ENCODE assay signal across 18 cellular contexts in genomic region chr5:56064984-56065383, GRCh38.
DNase-seq lines count a peak whose midpoint lies in the region; ATAC-seq and TF ChIP-seq lines count a peak whose summit lies in the region.
"Had no signal": no experiment of that assay in that cellular context is flagged by ENCODE, and none has a peak within 500 bp of the region (broad histone marks: within the 10 kb centered on the region; RNA-seq: fewer than 3 reads in every experiment).

No MANE protein-coding gene starts in this region.

- H3K79me2 ChIP-seq in OCI-LY3 (ENCODE audit: low read length) (no peaks in the 10 kb centered on the region), GM23338 (replicated peaks; ENCODE audit: insufficient read depth) (no peaks in the 10 kb centered on the region)

- peaks cover 2% of the 10 kb centered on the region; the same call in 1 of the 2 replicates for H3K9me2 ChIP-seq in GM23338 (ENCODE audit: insufficient read depth)

- intact Hi-C loops in activated T-helper 2 cell treated with anti-CD3 and anti-CD28 coated beads, Interferon-gamma antibody, Interleukin-2, Interleukin-4, amounts not matched to agents 10 μg/mL and 5 μg/mL and 100 μg/mL, durations not matched to agents 14 hours and 24 hours and 36 hours (cut with micrococcal nuclease) = loop anchor here (2.0 kb wide), 1 partner anchor 14 kb away; no protein-coding TSS in a partner anchor

- H3K36me3 ChIP-seq in OCI-LY3 (replicated peaks; ENCODE audit: low read depth, low read length) (no peaks in the 10 kb centered on the region), GM23338 (ENCODE audit: insufficient read depth) (no peaks in the 10 kb centered on the region)
- H3K36me3 ChIP-seq: HAP-1, Peyer's patch had no signal

- H3K27me3 Mint-ChIP-seq in activated naive CD4-positive, alpha-beta T cell treated with anti-CD3 and anti-CD28 coated beads, Interleukin-2, amount 50 U/mL, for 24 hours = no peaks in the 10 kb centered on the region
- H3K27me3 Mint-ChIP-seq in activated T-helper 2 cell treated with anti-CD3 and anti-CD28 coated beads, Interferon-gamma antibody, Interleukin-2, Interleukin-4, amounts not matched to agents 10 μg/mL and 5 μg/mL and 100 μg/mL, durations not matched to agents 14 hours and 24 hours and 36 hours (ENCODE audit: low read depth) = peaks cover 38% of the 10 kb centered on the region
- peaks cover 1% of the 10 kb centered on the region for H3K27me3 Mint-ChIP-seq in GM23338 (ENCODE audit: insufficient read depth, low read depth, poor library complexity)
- H3K27me3 Mint-ChIP-seq: activated naive CD4-positive, alpha-beta T cell treated with anti-CD3 and anti-CD28 coated beads, Interleukin-2, amount 10 ng/mL, durations not matched to agents 7 days and 5 days; progenitor cell of endocrine pancreas had no signal

- H3K27ac Mint-ChIP-seq in activated naive CD4-positive, alpha-beta T cell treated with anti-CD3 and anti-CD28 coated beads, Interleukin-2, amount 50 U/mL, for 24 hours = peak overlapping the region; percentile 51
- H3K27ac Mint-ChIP-seq in activated T-helper 2 cell treated with anti-CD3 and anti-CD28 coated beads, Interferon-gamma antibody, Interleukin-2, Interleukin-4, amounts not matched to agents 10 μg/mL and 5 μg/mL and 100 μg/mL, durations not matched to agents 14 hours and 24 hours and 36 hours = no peak overlapping the region
- no peak overlapping the region for H3K27ac Mint-ChIP-seq in GM23338
- H3K27ac Mint-ChIP-seq: activated naive CD4-positive, alpha-beta T cell treated with anti-CD3 and anti-CD28 coated beads, Interleukin-2, amount 10 ng/mL, durations not matched to agents 7 days and 5 days; CD14-positive monocyte; memory B cell; nephron progenitor cell; progenitor cell of endocrine pancreas; T-helper 2 cell treated with Interferon-gamma antibody and Interleukin-4, amounts not matched to agents 5 μg/mL and 100 μg/mL, for 36 hours had no signal

- H3F3A ChIP-seq in GM23338 (replicated peaks; ENCODE audit: low read depth) = no peaks in the 10 kb centered on the region

- no peaks in the 10 kb centered on the region for H4K20me1 ChIP-seq in OCI-LY3 (ENCODE audit: insufficient read depth, low read length)
- H4K20me1 ChIP-seq in GM23338 (replicated peaks; ENCODE audit: insufficient read depth) = no peaks in the 10 kb centered on the region

- H3K27me3 ChIP-seq in OCI-LY3 (ENCODE audit: low read depth, low read length) (peaks cover 26% of the 10 kb centered on the region), GM23338 (ENCODE audit: insufficient read depth) (no peaks in the 10 kb centered on the region)
- H3K27me3 ChIP-seq: Peyer's patch had no signal

- no peak for TF ChIP-seq CTCF in OCI-LY3 (IDR thresholded peaks at IDR 0.05; ENCODE audit: low read depth, low read length)
- TF ChIP-seq CTCF in omental fat pad (IDR thresholded peaks at IDR 0.05) = no peak
- TF ChIP-seq CTCF in GM23338 (conservative IDR thresholded peaks at IDR 0.05; ENCODE audit: low read depth in 2 of 2) = no peak

- H3K4me3 Mint-ChIP-seq in activated naive CD4-positive, alpha-beta T cell treated with anti-CD3 and anti-CD28 coated beads, Interleukin-2, amount 50 U/mL, for 24 hours = no peak overlapping the region
- no peak overlapping the region for H3K4me3 Mint-ChIP-seq in activated T-helper 2 cell treated with anti-CD3 and anti-CD28 coated beads, Interferon-gamma antibody, Interleukin-2, Interleukin-4, amounts not matched to agents 10 μg/mL and 5 μg/mL and 100 μg/mL, durations not matched to agents 14 hours and 24 hours and 36 hours (ENCODE audit: low read depth)
- no peak overlapping the region for H3K4me3 Mint-ChIP-seq in GM23338
- H3K4me3 Mint-ChIP-seq: activated naive CD4-positive, alpha-beta T cell treated with anti-CD3 and anti-CD28 coated beads, Interleukin-2, amount 10 ng/mL, durations not matched to agents 7 days and 5 days; CD14-positive monocyte; memory B cell; nephron progenitor cell; T-helper 2 cell treated with Interferon-gamma antibody and Interleukin-4, amounts not matched to agents 5 μg/mL and 100 μg/mL, for 36 hours had no signal

- H3K4me1 ChIP-seq in OCI-LY3 (ENCODE audit: low read length) = peaks cover 28% of the 10 kb centered on the region
- no peaks in the 10 kb centered on the region for H3K4me1 ChIP-seq in GM23338 (ENCODE audit: insufficient read depth)
- H3K4me1 ChIP-seq: HAP-1, Peyer's patch had no signal

- no peak for DNase-seq in activated naive CD4-positive, alpha-beta T cell treated with Interleukin-2 at 50 U/mL for 16 hours
- no peak for DNase-seq in stimulated activated naive CD8-positive, alpha-beta T cell treated with anti-CD3 and anti-CD28 coated beads, Interleukin-15, Interleukin-2, amounts not matched to agents 100 U/mL and 50 U/mL, for 24 hours
- no peak for DNase-seq in activated T-helper 2 cell treated with anti-CD3 and anti-CD28 coated beads, Interferon-gamma antibody, Interleukin-2, Interleukin-4, amounts not matched to agents 10 μg/mL and 5 μg/mL and 100 μg/mL, durations not matched to agents 14 hours and 24 hours and 36 hours (ENCODE audit: low spot score)
- no peak for DNase-seq in omental fat pad (ENCODE audit: low spot score)
- DNase-seq in GM23338 (ENCODE audit: low spot score) = no peak
- DNase-seq: ACHN; activated CD4-positive, CD25-positive, alpha-beta regulatory T cell; nephron progenitor cell; Peyer's patch had no signal

- H3K9me3 Mint-ChIP-seq in activated naive CD4-positive, alpha-beta T cell treated with anti-CD3 and anti-CD28 coated beads, Interleukin-2, amount 50 U/mL, for 24 hours = no peaks in the 10 kb centered on the region
- no peaks in the 10 kb centered on the region for H3K9me3 Mint-ChIP-seq in activated T-helper 2 cell treated with anti-CD3 and anti-CD28 coated beads, Interferon-gamma antibody, Interleukin-2, Interleukin-4, amounts not matched to agents 10 μg/mL and 5 μg/mL and 100 μg/mL, durations not matched to agents 14 hours and 24 hours and 36 hours
- H3K9me3 Mint-ChIP-seq in GM23338 = no peaks in the 10 kb centered on the region; the same call in 2 of the 3 replicates
- H3K9me3 Mint-ChIP-seq: nephron progenitor cell; T-helper 2 cell treated with Interferon-gamma antibody and Interleukin-4, amounts not matched to agents 5 μg/mL and 100 μg/mL, for 36 hours had no signal

- H3K9ac ChIP-seq in OCI-LY3 (ENCODE audit: low read length) = no peak overlapping the region

- no peaks in the 10 kb centered on the region for H3K9me3 ChIP-seq in OCI-LY3 (ENCODE audit: insufficient read depth, low read length)
- H3K9me3 ChIP-seq: HAP-1, Peyer's patch had no signal

- no peak overlapping the region for H3K4me3 ChIP-seq in OCI-LY3 (ENCODE audit: low read length)
- H3K4me3 ChIP-seq in GM23338 = no peak overlapping the region
- H3K4me3 ChIP-seq: HAP-1, Peyer's patch had no signal

- peak; percentile 63 for ATAC-seq in GM21786 (IDR thresholded peaks at IDR 0.05; ENCODE audit: unreplicated experiment)
- peak; percentile 59 for ATAC-seq in stimulated activated naive CD8-positive, alpha-beta T cell treated with anti-CD3 and anti-CD28 coated beads, Interleukin-15, Interleukin-2, amounts not matched to agents 100 U/mL and 50 U/mL, for 24 hours
- ATAC-seq in omental fat pad (ENCODE audit: low FRiP score) = no peak
- ATAC-seq in GM23338 = no peak

- H3K36me3 Mint-ChIP-seq in activated naive CD4-positive, alpha-beta T cell treated with anti-CD3 and anti-CD28 coated beads, Interleukin-2, amount 50 U/mL, for 24 hours = peaks cover 3% of the 10 kb centered on the region
- H3K36me3 Mint-ChIP-seq in activated T-helper 2 cell treated with anti-CD3 and anti-CD28 coated beads, Interferon-gamma antibody, Interleukin-2, Interleukin-4, amounts not matched to agents 10 μg/mL and 5 μg/mL and 100 μg/mL, durations not matched to agents 14 hours and 24 hours and 36 hours (ENCODE audit: low read depth) = no peaks in the 10 kb centered on the region
- H3K36me3 Mint-ChIP-seq in GM23338 (ENCODE audit: low read depth) = no peaks in the 10 kb centered on the region
- H3K36me3 Mint-ChIP-seq: memory B cell had no signal

- H3K27ac ChIP-seq in OCI-LY3 (ENCODE audit: low read length) (no peak overlapping the region), GM23338 (ENCODE audit: low read depth) (no peak overlapping the region)
- H3K27ac ChIP-seq: Peyer's patch had no signal

- peaks cover 77% of the 10 kb centered on the region for H3K4me1 Mint-ChIP-seq in activated naive CD4-positive, alpha-beta T cell treated with anti-CD3 and anti-CD28 coated beads, Interleukin-2, amount 50 U/mL, for 24 hours
- H3K4me1 Mint-ChIP-seq in activated T-helper 2 cell treated with anti-CD3 and anti-CD28 coated beads, Interferon-gamma antibody, Interleukin-2, Interleukin-4, amounts not matched to agents 10 μg/mL and 5 μg/mL and 100 μg/mL, durations not matched to agents 14 hours and 24 hours and 36 hours (ENCODE audit: low read depth) = peaks cover 29% of the 10 kb centered on the region
- H3K4me1 Mint-ChIP-seq in GM23338 = no peaks in the 10 kb centered on the region
- H3K4me1 Mint-ChIP-seq: memory B cell had no signal

- H3K4me2 ChIP-seq in OCI-LY3 (ENCODE audit: low read length) = peak overlapping the region; percentile 42
- H3K4me2 ChIP-seq in GM23338 = no peak overlapping the region

- H2AFZ ChIP-seq in OCI-LY3 (ENCODE audit: low read depth, low read length) = no peak overlapping the region
- no peak overlapping the region for H2AFZ ChIP-seq in GM23338

TF ChIP-seq in GM23338, 12 proteins besides CTCF, POLR2A, EP300 and RAD21 (continues in another document):
- TF ChIP-seq ZNF331 (CRISPR knock-in tag; IDR thresholded peaks at IDR 0.05; ENCODE audit: low read depth) (no peak), EZH2 (IDR thresholded peaks at IDR 0.05; ENCODE audit: low read depth, unreplicated experiment) (no peak)

Comparison
In these comparisons a context has a peak if more than half of its experiments do, and no peak if none do; other contexts are left out.
1. ATAC-seq: peak in GM21786 (single experiment) and stimulated activated naive CD8-positive, alpha-beta T cell treated with anti-CD3 and anti-CD28 coated beads, Interleukin-15, Interleukin-2, amounts not matched to agents 100 U/mL and 50 U/mL, for 24 hours (single experiment); none in omental fat pad (single experiment) and GM23338 (single experiment).